ENCODE assay signal across 25 cellular contexts in genomic region chr13:96285729-96286128, GRCh38.
"Had no signal": no experiment of that assay in that cellular context is flagged by ENCODE, and none has a peak within 500 bp of the region (broad histone marks: within the 10 kb centered on the region; RNA-seq: fewer than 3 reads in every experiment).

No MANE protein-coding gene starts in this region.

- H3K4me1 ChIP-seq: colonic mucosa, esophagus squamous epithelium, gastrocnemius medialis, heart right ventricle, left lung, lower lobe of right lung had no signal

- H3K27ac ChIP-seq: colonic mucosa, epithelial cell of prostate, esophagus squamous epithelium, gastrocnemius medialis, heart right ventricle, left lung, lower lobe of right lung had no signal

- H3K4me3 ChIP-seq: colonic mucosa, esophagus squamous epithelium, gastrocnemius medialis, heart right ventricle, left lung, lower lobe of right lung, mucosa of descending colon had no signal

- DNase-seq: colonic mucosa; cortex of kidney; effector CD8-positive, alpha-beta T cell; effector memory CD8-positive, alpha-beta T cell; endodermal cell; erythroblast; esophagus squamous epithelium; foreskin fibroblast; foreskin melanocyte; gastrocnemius medialis; glutamatergic neuron; heart right ventricle; hippocampal formation; left cardiac atrium; left lung; left ventricle myocardium superior; lower lobe of right lung; mesenchymal stem cell; mucosa of descending colon; naive B cell had no signal

- H3K36me3 ChIP-seq: colonic mucosa, esophagus squamous epithelium, gastrocnemius medialis, heart right ventricle, left lung, lower lobe of right lung had no signal

- H3K27me3 ChIP-seq: colonic mucosa, esophagus squamous epithelium, gastrocnemius medialis, heart right ventricle, left lung had no signal

- ATAC-seq: effector memory CD8-positive, alpha-beta T cell; esophagus mucosa; gastrocnemius medialis; heart right ventricle; left cardiac atrium; left lung; left ventricle myocardium superior; lower lobe of right lung; mucosa of descending colon had no signal

- FAIRE-seq: endometrium, islet of Langerhans, keratinocyte had no signal

- H3K9me3 ChIP-seq: colonic mucosa, esophagus squamous epithelium, gastrocnemius medialis, left lung, lower lobe of right lung, mucosa of descending colon had no signal
